Comparison of ENCODE assay signal across 14 cellular contexts in the genomic region with DNA sequence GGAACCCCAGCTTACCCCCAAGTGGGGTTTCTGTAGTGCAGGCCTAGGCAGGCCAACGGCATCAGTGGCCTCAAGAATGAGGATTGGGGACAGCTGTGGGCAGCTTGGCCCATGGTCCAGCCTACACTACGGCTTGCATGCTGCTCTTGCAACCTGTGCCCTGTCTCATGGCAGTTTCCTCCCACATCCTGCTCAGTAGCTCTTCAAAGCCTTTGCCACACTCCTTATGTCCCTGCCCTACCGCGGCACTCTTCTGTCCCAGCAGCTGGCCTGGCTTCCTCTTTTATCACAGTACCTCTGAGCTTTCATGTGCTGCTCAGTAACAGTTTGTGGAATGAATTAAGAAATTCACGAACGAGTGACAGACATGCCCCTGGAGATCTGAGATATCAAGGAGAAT.
DNase-seq lines count a peak whose midpoint lies in the region; ATAC-seq, FAIRE-seq and TF ChIP-seq lines count a peak whose summit lies in the region.
"Had no signal": no experiment of that assay in that cellular context is flagged by ENCODE, and none has a peak within 500 bp of the region (broad histone marks: within the 10 kb centered on the region; RNA-seq: fewer than 3 reads in every experiment).

No MANE protein-coding gene starts in this region.

- no peak for TF ChIP-seq CTCF in WERI-Rb-1 (IDR thresholded peaks at IDR 0.05; ENCODE audit: low read depth, low read length)
- TF ChIP-seq CTCF in spleen (IDR thresholded peaks at IDR 0.05 in 8 of 11, conservative IDR thresholded peaks at IDR 0.05 in 3 of 11) = no peak
- TF ChIP-seq CTCF in activated CD8-positive, alpha-beta T cell treated with anti-CD3 and anti-CD28 coated beads for 36 hours (IDR thresholded peaks at IDR 0.05) = no peak

- no peaks in the 10 kb centered on the region for H3K4me1 Mint-ChIP-seq in immature natural killer cell
- no peaks in the 10 kb centered on the region for H3K4me1 Mint-ChIP-seq in activated CD8-positive, alpha-beta T cell treated with anti-CD3 and anti-CD28 coated beads for 36 hours (ENCODE audit: low read depth)

- DNase-seq in GM12891 (ENCODE audit: insufficient read length, low spot score) = no peak
- DNase-seq in WERI-Rb-1 = no peak
- DNase-seq in immature natural killer cell = no peak
- DNase-seq in spleen = no peak
- DNase-seq in NCI-H2227 treated with DMSO at 0.1 percent for 48 hours (lab: John Stamatoyannopoulos, UW) = no peak
- no peak for DNase-seq in activated CD8-positive, alpha-beta T cell treated with anti-CD3 and anti-CD28 coated beads for 36 hours
- DNase-seq: activated CD8-positive, alpha-beta memory T cell treated with anti-CD3 and anti-CD28 coated beads for 24 hours; anterior cingulate cortex; C1 segment of cervical spinal cord; NCI-H2029; SK-N-SH; stimulated activated CD4-positive, alpha-beta T cell treated with anti-CD3 and anti-CD28 coated beads, Interleukin-2, amount 100 ng/mL, for 48 hours had no signal

- H3K27ac ChIP-seq in WERI-Rb-1 (peak overlapping the region; percentile 72), spleen (no peak overlapping the region)

- H3K9me3 ChIP-seq in WERI-Rb-1 (ENCODE audit: severe bottlenecking) (no peaks in the 10 kb centered on the region), spleen (no peaks in the 10 kb centered on the region)
- H3K9me3 ChIP-seq: SK-N-SH had no signal

- H3K36me3 ChIP-seq in WERI-Rb-1 (no peaks in the 10 kb centered on the region), spleen (no peaks in the 10 kb centered on the region)

- H3K27me3 ChIP-seq in WERI-Rb-1 (ENCODE audit: insufficient read depth, low read depth, severe bottlenecking) = no peaks in the 10 kb centered on the region
- H3K27me3 ChIP-seq in spleen (replicated peaks in 1 of 7) = no peaks in the 10 kb centered on the region

- no peak overlapping the region for H3K27ac Mint-ChIP-seq in immature natural killer cell
- no peak overlapping the region for H3K27ac Mint-ChIP-seq in activated CD8-positive, alpha-beta T cell treated with anti-CD3 and anti-CD28 coated beads for 36 hours

- H3K4me1 ChIP-seq in spleen = peaks cover 0 to 16% (median 9%) of the 10 kb centered on the region in 6 donors

- peaks cover 0 to 4% (median 0%) of the 10 kb centered on the region in 6 donors for H3K9me3 Mint-ChIP-seq in immature natural killer cell
- H3K9me3 Mint-ChIP-seq in activated CD8-positive, alpha-beta T cell treated with anti-CD3 and anti-CD28 coated beads for 36 hours = no peaks in the 10 kb centered on the region

- H3K27me3 Mint-ChIP-seq in immature natural killer cell (ENCODE audit: low read depth in 3 of 3) = peaks cover 0 to 2% (median 1%) of the 10 kb centered on the region in 3 donors
- no peaks in the 10 kb centered on the region for H3K27me3 Mint-ChIP-seq in activated CD8-positive, alpha-beta T cell treated with anti-CD3 and anti-CD28 coated beads for 36 hours

- H3K4me3 ChIP-seq in WERI-Rb-1 (ENCODE audit: low read depth, low read length) = no peak overlapping the region
- no peak overlapping the region for H3K4me3 ChIP-seq in spleen

- H3K4me3 Mint-ChIP-seq in immature natural killer cell = peak overlapping the region in 1 of 5 donors; percentile 22
- H3K4me3 Mint-ChIP-seq in activated CD8-positive, alpha-beta T cell treated with anti-CD3 and anti-CD28 coated beads for 36 hours = no peak overlapping the region

- intact Hi-C loops in spleen (cut with DNase I; ENCODE audit: low total_unique reads) = no loop called here
- intact Hi-C loops in activated CD8-positive, alpha-beta T cell treated with anti-CD3 and anti-CD28 coated beads for 36 hours (cut with micrococcal nuclease) = no loop called here

- no peaks in the 10 kb centered on the region for H3K36me3 Mint-ChIP-seq in immature natural killer cell
- no peaks in the 10 kb centered on the region for H3K36me3 Mint-ChIP-seq in activated CD8-positive, alpha-beta T cell treated with anti-CD3 and anti-CD28 coated beads for 36 hours (ENCODE audit: low read depth)

- peak; percentile 63 for FAIRE-seq in GM12891 (lab: Jason Lieb, UNC)

- CTCF ChIA-PET in activated CD8-positive, alpha-beta T cell treated with anti-CD3 and anti-CD28 coated beads for 36 hours (lab: Charles Lee) = no interaction called here

- 22 to 37% (median 30%) methylated on average over 6 of the region's 6 CpGs for WGBS in spleen, 5 donors

- ATAC-seq in GM21381 (IDR thresholded peaks at IDR 0.05; ENCODE audit: unreplicated experiment) (peak; percentile 63), HG03378 (IDR thresholded peaks at IDR 0.05; ENCODE audit: unreplicated experiment) (peak; percentile 71)
- ATAC-seq in activated CD8-positive, alpha-beta T cell treated with anti-CD3 and anti-CD28 coated beads for 36 hours = no peak

- TF ChIP-seq POLR2A in GM12891 (IDR thresholded peaks at IDR 0.05; ENCODE audit: low read depth, low read length) (no peak), spleen (IDR thresholded peaks at IDR 0.05) (no peak)

- POLR2A ChIA-PET in activated CD8-positive, alpha-beta T cell treated with anti-CD3 and anti-CD28 coated beads for 36 hours (lab: Charles Lee) = no interaction called here

TF ChIP-seq in GM12891, 5 proteins besides CTCF, POLR2A, EP300 and RAD21:
- no peak for TF ChIP-seq POLR2AphosphoS5 (IDR thresholded peaks at IDR 0.05; ENCODE audit: low read depth, low read length)
- TF ChIP-seq SPI1 (IDR thresholded peaks at IDR 0.05; ENCODE audit: low read depth, low read length) = peak; percentile 64
TF ChIP-seq in GM12891: peak in this region for 1.
